In the genomic region with DNA sequence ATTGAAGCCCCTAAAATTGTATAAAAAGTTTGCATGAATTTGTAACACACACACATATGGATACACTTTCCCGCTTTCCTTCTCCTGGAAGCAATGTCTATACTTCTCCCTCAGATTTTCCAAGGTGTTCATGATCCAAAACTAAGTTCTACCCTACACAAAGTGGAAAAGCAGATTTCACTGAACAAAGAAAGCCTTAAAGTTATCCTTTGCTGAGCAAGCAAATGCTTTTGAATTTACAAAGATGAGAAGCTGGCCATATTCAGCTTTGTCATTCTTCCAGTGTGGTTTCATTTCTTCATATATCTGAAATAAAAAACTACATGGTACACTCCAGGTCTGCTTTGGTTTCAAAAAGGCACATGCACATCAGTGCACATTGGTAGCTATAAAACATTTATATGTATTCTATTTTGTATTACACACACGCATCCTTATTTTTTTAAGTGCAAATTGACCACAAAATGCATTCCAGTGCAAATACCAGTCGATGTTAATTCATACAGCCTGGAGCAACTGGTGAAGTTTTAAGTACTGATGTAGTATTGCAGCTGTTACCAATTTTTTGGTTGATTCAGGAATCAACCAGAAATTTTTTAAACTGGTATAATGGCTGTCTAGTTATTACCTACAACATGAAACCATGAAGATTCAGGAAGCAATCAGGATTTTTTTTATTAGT, we compare ENCODE assay signal across 1 cellular context.
TF ChIP-seq lines count a peak whose summit lies in the region.

No MANE protein-coding gene starts in this region.

TF ChIP-seq in K562, 482 proteins besides CTCF, POLR2A, EP300 and RAD21 (continued from another document):
- TF ChIP-seq HNRNPLL (IDR thresholded peaks at IDR 0.05; ENCODE audit: low read depth, low read length, poor library complexity, severe bottlenecking), result no peak
